In the genomic region with DNA sequence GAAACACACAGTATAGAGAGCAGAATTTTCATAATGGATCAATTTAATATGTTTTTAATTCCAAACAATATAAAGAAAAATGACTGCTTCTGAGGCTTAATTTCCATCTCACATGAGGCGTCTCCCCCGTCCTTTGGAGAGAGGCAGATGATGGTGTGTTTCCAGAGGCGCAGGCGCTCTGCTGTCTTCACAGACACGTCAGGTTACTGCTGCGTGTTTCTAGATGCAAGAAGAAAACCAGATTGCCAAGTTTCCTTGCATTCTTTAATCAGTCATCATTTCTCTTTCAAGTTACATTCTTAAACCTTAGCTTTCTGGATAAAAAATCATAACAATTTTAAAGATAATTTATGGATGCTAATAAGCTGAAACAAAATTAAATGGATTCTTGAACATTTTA, we compare ENCODE assay signal across 8 cellular contexts.
"Had no signal": no experiment of that assay in that cellular context is flagged by ENCODE, and none has a peak within 500 bp of the region (broad histone marks: within the 10 kb centered on the region; RNA-seq: fewer than 3 reads in every experiment).

No MANE protein-coding gene starts in this region.

- DNase-seq: GM23248, GOT3, H7, H9, HCEC 1CT, HFFc6 had no signal

- ATAC-seq: GM23338, HCT116 had no signal
